ENCODE assay signal across 8 cellular contexts in genomic region chr22:37803195-37803635, GRCh38. TPM values are rescaled to one million over a fixed set of nuclear protein-coding genes. Genes with fewer than 3 reads are reported as not detected.
DNase-seq lines count a peak whose midpoint lies in the region; ATAC-seq and TF ChIP-seq lines count a peak whose summit lies in the region.

No MANE protein-coding gene starts in this region.

- H3K27me3 Mint-ChIP-seq in effector memory CD8-positive, alpha-beta T cell, result peaks cover 33 to 60% of the 10 kb centered on the region in 2 donors
- peaks cover 5% of the 10 kb centered on the region for H3K27me3 Mint-ChIP-seq in osteocyte (ENCODE audit: unreplicated experiment)

- peaks cover 5% of the 10 kb centered on the region for H3K4me1 ChIP-seq in NT2/D1 (ENCODE audit: insufficient read depth, insufficient read length)
- peaks cover 11 to 60% of the 10 kb centered on the region in 2 donors for H3K4me1 ChIP-seq in left lung
- H3K4me1 ChIP-seq in SJCRH30, result peaks cover 16% of the 10 kb centered on the region

- peaks cover 58% of the 10 kb centered on the region for H3K27me3 ChIP-seq in NT2/D1 (ENCODE audit: insufficient read depth, insufficient read length)
- H3K27me3 ChIP-seq in left lung, result peaks cover 0 to 64% of the 10 kb centered on the region in 2 donors
- 0 out of 2 replicates have a peak, but pooled peaks cover 2% of the 10 kb centered on the region for H3K27me3 ChIP-seq in SJCRH30

- DNase-seq in GM10266 (ENCODE audit: extremely low spot score) (peak; percentile 52), NT2/D1 (ENCODE audit: low read depth, low spot score) (no peak), osteocyte (ENCODE audit: extremely low spot score, unreplicated experiment) (no peak), left lung (no peak), SJCRH30 (no peak), NCI-H1105 treated with DMSO at 0.1 percent for 48 hours (lab: John Stamatoyannopoulos, UW) (no peak)
- DNase-seq in effector memory CD8-positive, alpha-beta T cell, result no peak

- H3K4me3 Mint-ChIP-seq in effector memory CD8-positive, alpha-beta T cell, result peak overlapping the region; percentile 68 to 73
- H3K4me3 Mint-ChIP-seq in osteocyte (ENCODE audit: unreplicated experiment), result peak overlapping the region; percentile 71

- no peaks in the 10 kb centered on the region for H3K9me3 ChIP-seq in NT2/D1 (ENCODE audit: insufficient read depth, low read length)
- H3K9me3 ChIP-seq in left lung, result no peaks in the 10 kb centered on the region
- H3K9me3 ChIP-seq in SJCRH30 (replicated peaks), result no peaks in the 10 kb centered on the region

- H3K4me1 Mint-ChIP-seq in effector memory CD8-positive, alpha-beta T cell (ENCODE audit: low read depth in 2 of 2), result peaks cover 22 to 33% of the 10 kb centered on the region in 2 donors
- H3K4me1 Mint-ChIP-seq in osteocyte (ENCODE audit: unreplicated experiment), result peaks cover 43% of the 10 kb centered on the region

- H3K27ac ChIP-seq in left lung, result no peak overlapping the region
- H3K27ac ChIP-seq in SJCRH30, result no peak overlapping the region

- TF ChIP-seq CTCF in GM10266 (IDR thresholded peaks at IDR 0.05; ENCODE audit: control insufficient read depth, insufficient read depth, low read depth, missing control alignments) (no peak), osteocyte (IDR thresholded peaks at IDR 0.05) (no peak), left lung (IDR thresholded peaks at IDR 0.05) (no peak)

- H3K9ac ChIP-seq in NT2/D1 (ENCODE audit: insufficient read length, low read depth), result peak overlapping the region; percentile 80

- ATAC-seq in effector memory CD8-positive, alpha-beta T cell (replicated peaks), result no peak
- ATAC-seq in left lung (no peak), GM21381 (IDR thresholded peaks at IDR 0.05; ENCODE audit: unreplicated experiment) (no peak)

- no peaks in the 10 kb centered on the region for H3K9me3 Mint-ChIP-seq in effector memory CD8-positive, alpha-beta T cell
- H3K9me3 Mint-ChIP-seq in osteocyte (ENCODE audit: unreplicated experiment), result no peaks in the 10 kb centered on the region

- intact Hi-C loops in left lung (cut with DNase I), result no loop called here

- no peak overlapping the region for H3K27ac Mint-ChIP-seq in effector memory CD8-positive, alpha-beta T cell
- no peak overlapping the region for H3K27ac Mint-ChIP-seq in osteocyte (ENCODE audit: unreplicated experiment)

- H3K36me3 ChIP-seq in NT2/D1 (ENCODE audit: insufficient read depth, insufficient read length, low read length), result no peaks in the 10 kb centered on the region
- H3K36me3 ChIP-seq in left lung, result no peaks in the 10 kb centered on the region
- H3K36me3 ChIP-seq in SJCRH30, result no peaks in the 10 kb centered on the region

- peaks cover 3% of the 10 kb centered on the region for H3K36me3 Mint-ChIP-seq in effector memory CD8-positive, alpha-beta T cell (ENCODE audit: insufficient read depth)
- H3K36me3 Mint-ChIP-seq in osteocyte (ENCODE audit: unreplicated experiment), result no peaks in the 10 kb centered on the region

- peak overlapping the region; percentile 73 for H3K4me3 ChIP-seq in NT2/D1 (ENCODE audit: insufficient read length, low read depth)
- H3K4me3 ChIP-seq in left lung, result peak overlapping the region in 1 of 2 donors; percentile 62
- H3K4me3 ChIP-seq in SJCRH30, result no peak overlapping the region

RNA-seq across cellular contexts. Expression of gene GCAT, which starts 4.5 kb away (rescaled TPM):
- total RNA-seq in osteocyte (33.4 and 38.0 TPM in 2 replicates), left lung (10 to 100 TPM; 12.6 to 16.7 TPM)
- 14.2 and 15.0 TPM in 2 replicates for total RNA-seq in SJCRH30 (2014; rRNA removed; shearing (Covaris generic))

RNA-seq across cellular contexts. Expression of gene GALR3, which starts 20.0 kb away (rescaled TPM):
- total RNA-seq in osteocyte (0.48 and 0.63 TPM in 2 replicates), left lung (not detected)
- not detected in 2 replicates for total RNA-seq in SJCRH30 (2014; rRNA removed; shearing (Covaris generic))

RNA-seq across cellular contexts. Expression of gene ANKRD54, which starts 40.9 kb away (rescaled TPM):
- total RNA-seq in osteocyte, result 18.1 and 20.4 TPM in 2 replicates
- total RNA-seq in left lung, result 10 to 100 TPM; 15.2 to 21.9 TPM
- total RNA-seq in SJCRH30 (2014; rRNA removed; shearing (Covaris generic)), result 17.1 and 18.2 TPM in 2 replicates

RNA-seq across cellular contexts. Expression of gene EIF3L, which starts 46.0 kb away (rescaled TPM):
- total RNA-seq in osteocyte, result 435 and 452 TPM in 2 replicates
- 100 to 1,000 TPM; 310 to 378 TPM for total RNA-seq in left lung
- total RNA-seq in SJCRH30 (2014; rRNA removed; shearing (Covaris generic)), result 647 and 707 TPM in 2 replicates
